12 cellular contexts compared by ENCODE assay signal in genomic region chr16:69469807-69470561, GRCh38.
DNase-seq lines count a peak whose midpoint lies in the region; ATAC-seq and TF ChIP-seq lines count a peak whose summit lies in the region.
"Had no signal": no experiment of that assay in that cellular context is flagged by ENCODE, and none has a peak within 500 bp of the region (broad histone marks: within the 10 kb centered on the region; RNA-seq: fewer than 3 reads in every experiment).

No MANE protein-coding gene starts in this region.

- peaks cover 48% of the 10 kb centered on the region for H3K4me1 Mint-ChIP-seq in activated naive CD8-positive, alpha-beta T cell (ENCODE audit: low read depth)
- H3K4me1 Mint-ChIP-seq: neural crest cell had no signal

- peak overlapping the region; percentile 85 for H3K27ac Mint-ChIP-seq in activated naive CD8-positive, alpha-beta T cell

- H3K4me3 Mint-ChIP-seq in activated naive CD8-positive, alpha-beta T cell = peak overlapping the region; percentile 25
- H3K4me3 Mint-ChIP-seq: neural crest cell had no signal

- H3K27ac ChIP-seq in substantia nigra (ENCODE audit: low read depth, low read length, poor library complexity, severe bottlenecking) = no peak overlapping the region
- H3K27ac ChIP-seq: SK-N-MC, vagina had no signal

- ATAC-seq in GM19468 (IDR thresholded peaks at IDR 0.05; ENCODE audit: extremely low read depth, unreplicated experiment) (peak; percentile 29), HG03460 (IDR thresholded peaks at IDR 0.05; ENCODE audit: unreplicated experiment) (peak; percentile 62)

- H3K9me3 Mint-ChIP-seq in activated naive CD8-positive, alpha-beta T cell (ENCODE audit: low read depth) = no peaks in the 10 kb centered on the region
- H3K9me3 Mint-ChIP-seq: neural crest cell had no signal

- TF ChIP-seq CTCF in GM10266 (IDR thresholded peaks at IDR 0.05; ENCODE audit: control insufficient read depth, insufficient read depth, low read depth, missing control alignments) = no peak

- H3K27me3 Mint-ChIP-seq in activated naive CD8-positive, alpha-beta T cell = no peaks in the 10 kb centered on the region

- peak; percentile 36 for DNase-seq in GM10266 (ENCODE audit: extremely low spot score)
- DNase-seq in substantia nigra (lab: John Stamatoyannopoulos, UW) = no peak
- DNase-seq in 8988T = no peak
- no peak for DNase-seq in NCI-H526 (lab: John Stamatoyannopoulos, UW)
- no peak for DNase-seq in NCI-H1105 treated with DMSO at 0.1 percent for 48 hours (lab: John Stamatoyannopoulos, UW)
- DNase-seq: effector CD4-positive, alpha-beta T cell had no signal

- peaks cover 9% of the 10 kb centered on the region for H3K36me3 Mint-ChIP-seq in activated naive CD8-positive, alpha-beta T cell
